ENCODE assay signal across 8 cellular contexts in genomic region chr13:27425151-27425917, GRCh38. TPM values are rescaled to one million over a fixed set of nuclear protein-coding genes. Genes with fewer than 3 reads are reported as not detected.
DNase-seq lines count a peak whose midpoint lies in the region; ATAC-seq, FAIRE-seq and TF ChIP-seq lines count a peak whose summit lies in the region.

No MANE protein-coding gene starts in this region.

- TF ChIP-seq CTCF in AG10803 (conservative IDR thresholded peaks at IDR 0.05; ENCODE audit: low read length) = no peak

- DNase-seq in AG10803 (ENCODE audit: low read depth) (no peak), RCC 7860 (ENCODE audit: low spot score) (peak; percentile 8), KBM-7 (no peak), NOMO-1 (lab: John Stamatoyannopoulos, UW; ENCODE audit: unreplicated experiment in 2 of 2) (no peak), inferior parietal cortex (ENCODE audit: extremely low spot score) (no peak)
- peak in 3 of 10 donors; percentile 22 to 29 (median 28) for DNase-seq in naive thymus-derived CD8-positive, alpha-beta T cell

- peak overlapping the region; percentile 80 for H3K4me3 ChIP-seq in AG10803 (ENCODE audit: low read length)

- no peak for FAIRE-seq in RCC 7860 (lab: Jason Lieb, UNC)

- intact Hi-C loops in dendritic cell treated with granulocyte-macrophage colony-stimulating factor and Interleukin-4, amounts not matched to agents 40 ng/mL and 50 ng/mL, for 4 days (cut with micrococcal nuclease) = loop anchor here (1.0 to 10.0 kb wide), 3 partner anchors 25 to 195 kb away; partner anchors contain the start of genes LNX2, MTIF3, POLR1D and RPL21

- peak; percentile 3 for ATAC-seq in GM19438 (IDR thresholded peaks at IDR 0.05; ENCODE audit: low read depth, unreplicated experiment)
- ATAC-seq in naive thymus-derived CD8-positive, alpha-beta T cell = no peak

- POLR2A ChIA-PET in naive thymus-derived CD8-positive, alpha-beta T cell (lab: Charles Lee) = interaction anchor here (0.6 to 6.5 kb wide), 15 partner anchors 10 to 713 kb away, joined by 3 to 515 read pairs (median 4); partner anchors contain the start of genes LNX2, MTIF3, PAN3 and POLR1D

- H3K36me3 Mint-ChIP-seq in dendritic cell treated with granulocyte-macrophage colony-stimulating factor and Interleukin-4, amounts not matched to agents 40 ng/mL and 50 ng/mL, for 4 days (ENCODE audit: low read depth) = peaks cover 35% of the 10 kb centered on the region
- H3K36me3 Mint-ChIP-seq in naive thymus-derived CD8-positive, alpha-beta T cell = peaks cover 12 to 34% (median 13%) of the 10 kb centered on the region in 3 donors

- H3K9me3 Mint-ChIP-seq in dendritic cell treated with granulocyte-macrophage colony-stimulating factor and Interleukin-4, amounts not matched to agents 40 ng/mL and 50 ng/mL, for 4 days = no peaks in the 10 kb centered on the region
- H3K9me3 Mint-ChIP-seq in naive thymus-derived CD8-positive, alpha-beta T cell = no peaks in the 10 kb centered on the region

- in situ Hi-C loops in KBM-7 (cut with MboI; ENCODE audit: low pct_unique_long_range_greater_than_20kb, low sequenced_read_pairs) = no loop called here

- H3K4me3 Mint-ChIP-seq in dendritic cell treated with granulocyte-macrophage colony-stimulating factor and Interleukin-4, amounts not matched to agents 40 ng/mL and 50 ng/mL, for 4 days = peak overlapping the region; percentile 73
- H3K4me3 Mint-ChIP-seq in naive thymus-derived CD8-positive, alpha-beta T cell = peak overlapping the region; percentile 89 to 98 (median 93)

- H3K4me1 Mint-ChIP-seq in dendritic cell treated with granulocyte-macrophage colony-stimulating factor and Interleukin-4, amounts not matched to agents 40 ng/mL and 50 ng/mL, for 4 days (ENCODE audit: low read depth) = peaks cover 40% of the 10 kb centered on the region
- peaks cover 31 to 55% (median 40%) of the 10 kb centered on the region in 4 donors for H3K4me1 Mint-ChIP-seq in naive thymus-derived CD8-positive, alpha-beta T cell

- no peaks in the 10 kb centered on the region for H3K27me3 Mint-ChIP-seq in dendritic cell treated with granulocyte-macrophage colony-stimulating factor and Interleukin-4, amounts not matched to agents 40 ng/mL and 50 ng/mL, for 4 days
- no peaks in the 10 kb centered on the region for H3K27me3 Mint-ChIP-seq in naive thymus-derived CD8-positive, alpha-beta T cell

- H3K27ac Mint-ChIP-seq in dendritic cell treated with granulocyte-macrophage colony-stimulating factor and Interleukin-4, amounts not matched to agents 40 ng/mL and 50 ng/mL, for 4 days = peak overlapping the region; percentile 83
- peak overlapping the region; percentile 89 to 99 (median 96) for H3K27ac Mint-ChIP-seq in naive thymus-derived CD8-positive, alpha-beta T cell

RNA-seq across cellular contexts. Expression of gene GTF3A, which starts 0.9 kb away (rescaled TPM):
- 100 to 1,000 TPM; 238 to 244 TPM for total RNA-seq in naive thymus-derived CD8-positive, alpha-beta T cell
- polyA plus RNA-seq in naive thymus-derived CD8-positive, alpha-beta T cell = 100 to 1,000 TPM; 406 to 534 (median 525) TPM

RNA-seq across cellular contexts. Expression of gene MTIF3, which starts 25.0 kb away (rescaled TPM):
- total RNA-seq in naive thymus-derived CD8-positive, alpha-beta T cell = 10 to 100 TPM; 80.7 to 81.7 TPM
- polyA plus RNA-seq in naive thymus-derived CD8-positive, alpha-beta T cell = 10 to 100 TPM; 46.6 to 69.2 (median 60.8) TPM
